ENCODE assay signal across 8 cellular contexts in genomic region chr3:127823590-127823857, GRCh38. TPM values are rescaled to one million over a fixed set of nuclear protein-coding genes. Genes with fewer than 3 reads are reported as not detected.
DNase-seq lines count a peak whose midpoint lies in the region; ATAC-seq and TF ChIP-seq lines count a peak whose summit lies in the region.

No MANE protein-coding gene starts in this region.

- peaks cover 6% of the 10 kb centered on the region for H3K4me1 Mint-ChIP-seq in T-helper 1 cell treated with Interleukin-12 subunit alpha and Interleukin-12 subunit beta and Interleukin-4 antibody, amounts not matched to agents 30 μg/mL and 1 μg/mL, for 36 hours (ENCODE audit: low read depth)
- H3K4me1 Mint-ChIP-seq in activated T-helper 2 cell treated with anti-CD3 and anti-CD28 coated beads, Interferon-gamma antibody, Interleukin-2, Interleukin-4, amounts not matched to agents 10 μg/mL and 5 μg/mL and 100 μg/mL, durations not matched to agents 14 hours and 24 hours and 36 hours (ENCODE audit: low read depth), result peaks cover 31% of the 10 kb centered on the region

- no peaks in the 10 kb centered on the region for H3K27me3 ChIP-seq in kidney epithelial cell (ENCODE audit: control insufficient read depth, insufficient read depth, low read length)
- H3K27me3 ChIP-seq in suprapubic skin, result no peaks in the 10 kb centered on the region

- WGBS in suprapubic skin, result 50% methylated on average over 3 of the region's 3 CpGs

- H3K4me3 ChIP-seq in kidney epithelial cell (ENCODE audit: low read depth, low read length) (peak overlapping the region; percentile 52), suprapubic skin (peak overlapping the region; percentile 74)

- H3K36me3 ChIP-seq in kidney epithelial cell (ENCODE audit: control insufficient read depth, insufficient read depth, low read length) (no peaks in the 10 kb centered on the region), suprapubic skin (no peaks in the 10 kb centered on the region)

- H3K27ac ChIP-seq in suprapubic skin, result peak overlapping the region; percentile 83

- no peak for TF ChIP-seq EP300 in suprapubic skin (IDR thresholded peaks at IDR 0.05)

- no peak overlapping the region for H3K27ac Mint-ChIP-seq in T-helper 1 cell treated with Interleukin-12 subunit alpha and Interleukin-12 subunit beta and Interleukin-4 antibody, amounts not matched to agents 30 μg/mL and 1 μg/mL, for 36 hours
- no peak overlapping the region for H3K27ac Mint-ChIP-seq in activated T-helper 2 cell treated with anti-CD3 and anti-CD28 coated beads, Interferon-gamma antibody, Interleukin-2, Interleukin-4, amounts not matched to agents 10 μg/mL and 5 μg/mL and 100 μg/mL, durations not matched to agents 14 hours and 24 hours and 36 hours

- H3K4me1 ChIP-seq in suprapubic skin, result peaks cover 45% of the 10 kb centered on the region

- no peaks in the 10 kb centered on the region for H3K9me3 ChIP-seq in suprapubic skin

- no peaks in the 10 kb centered on the region for H3K36me3 Mint-ChIP-seq in T-helper 1 cell treated with Interleukin-12 subunit alpha and Interleukin-12 subunit beta and Interleukin-4 antibody, amounts not matched to agents 30 μg/mL and 1 μg/mL, for 36 hours (ENCODE audit: low read depth)
- H3K36me3 Mint-ChIP-seq in activated T-helper 2 cell treated with anti-CD3 and anti-CD28 coated beads, Interferon-gamma antibody, Interleukin-2, Interleukin-4, amounts not matched to agents 10 μg/mL and 5 μg/mL and 100 μg/mL, durations not matched to agents 14 hours and 24 hours and 36 hours (ENCODE audit: low read depth), result peaks cover 7% of the 10 kb centered on the region

- TF ChIP-seq POLR2A in suprapubic skin (IDR thresholded peaks at IDR 0.05), result no peak

- no peak for ATAC-seq in GM18519 (IDR thresholded peaks at IDR 0.05; ENCODE audit: low FRiP score, unreplicated experiment)
- no peak for ATAC-seq in HG02970 (IDR thresholded peaks at IDR 0.05; ENCODE audit: low FRiP score, unreplicated experiment)

- peaks cover 4% of the 10 kb centered on the region for H3K9me3 Mint-ChIP-seq in T-helper 1 cell treated with Interleukin-12 subunit alpha and Interleukin-12 subunit beta and Interleukin-4 antibody, amounts not matched to agents 30 μg/mL and 1 μg/mL, for 36 hours
- peaks cover 17% of the 10 kb centered on the region for H3K9me3 Mint-ChIP-seq in activated T-helper 2 cell treated with anti-CD3 and anti-CD28 coated beads, Interferon-gamma antibody, Interleukin-2, Interleukin-4, amounts not matched to agents 10 μg/mL and 5 μg/mL and 100 μg/mL, durations not matched to agents 14 hours and 24 hours and 36 hours

- H3K4me3 Mint-ChIP-seq in T-helper 1 cell treated with Interleukin-12 subunit alpha and Interleukin-12 subunit beta and Interleukin-4 antibody, amounts not matched to agents 30 μg/mL and 1 μg/mL, for 36 hours, result peak overlapping the region; percentile 47
- peak overlapping the region; percentile 51 for H3K4me3 Mint-ChIP-seq in activated T-helper 2 cell treated with anti-CD3 and anti-CD28 coated beads, Interferon-gamma antibody, Interleukin-2, Interleukin-4, amounts not matched to agents 10 μg/mL and 5 μg/mL and 100 μg/mL, durations not matched to agents 14 hours and 24 hours and 36 hours (ENCODE audit: low read depth)

- no peak for DNase-seq in T-helper 1 cell
- no peak for DNase-seq in activated T-helper 2 cell treated with anti-CD3 and anti-CD28 coated beads, Interferon-gamma antibody, Interleukin-2, Interleukin-4, amounts not matched to agents 10 μg/mL and 5 μg/mL and 100 μg/mL, durations not matched to agents 14 hours and 24 hours and 36 hours (ENCODE audit: low spot score)
- no peak for DNase-seq in kidney epithelial cell (ENCODE audit: low read depth)
- DNase-seq in suprapubic skin (ENCODE audit: low spot score in 2 of 2), result no peak
- DNase-seq in GDM1 (lab: John Stamatoyannopoulos, UW), result no peak

- intact Hi-C loops in activated T-helper 2 cell treated with anti-CD3 and anti-CD28 coated beads, Interferon-gamma antibody, Interleukin-2, Interleukin-4, amounts not matched to agents 10 μg/mL and 5 μg/mL and 100 μg/mL, durations not matched to agents 14 hours and 24 hours and 36 hours (cut with micrococcal nuclease), result loop anchor here (5.0 kb wide), 1 partner anchor 71 kb away; no protein-coding TSS in a partner anchor

- TF ChIP-seq CTCF in kidney epithelial cell (IDR thresholded peaks at IDR 0.05; ENCODE audit: insufficient read depth, low read length, poor library complexity, severe bottlenecking), result no peak
- peak in 1 of 2 donors; percentile 1 for TF ChIP-seq CTCF in suprapubic skin (IDR thresholded peaks at IDR 0.05)

- H3K27me3 Mint-ChIP-seq in T-helper 1 cell treated with Interleukin-12 subunit alpha and Interleukin-12 subunit beta and Interleukin-4 antibody, amounts not matched to agents 30 μg/mL and 1 μg/mL, for 36 hours (ENCODE audit: low read depth), result peaks cover 58% of the 10 kb centered on the region
- H3K27me3 Mint-ChIP-seq in activated T-helper 2 cell treated with anti-CD3 and anti-CD28 coated beads, Interferon-gamma antibody, Interleukin-2, Interleukin-4, amounts not matched to agents 10 μg/mL and 5 μg/mL and 100 μg/mL, durations not matched to agents 14 hours and 24 hours and 36 hours (ENCODE audit: low read depth), result peaks cover 47% of the 10 kb centered on the region

RNA-seq across cellular contexts. Expression of gene MGLL, which starts 1.2 kb away (rescaled TPM):
- total RNA-seq in activated T-helper 2 cell treated with anti-CD3 and anti-CD28 coated beads, Interferon-gamma antibody, Interleukin-2, Interleukin-4, amounts not matched to agents 10 μg/mL and 5 μg/mL and 100 μg/mL, durations not matched to agents 14 hours and 24 hours and 36 hours, result 6.5 and 6.6 TPM in 2 replicates
- total RNA-seq in kidney epithelial cell, result 71.8 and 76.3 TPM in 2 replicates
- total RNA-seq in suprapubic skin, result 10 to 100 TPM; 37.9 to 54.3 (median 45.2) TPM
